ENCODE assay signal across 11 cellular contexts in genomic region chr22:36355894-36356293, GRCh38. TPM values are rescaled to one million over a fixed set of nuclear protein-coding genes. Genes with fewer than 3 reads are reported as not detected.
DNase-seq lines count a peak whose midpoint lies in the region; ATAC-seq and TF ChIP-seq lines count a peak whose summit lies in the region.
"Had no signal": no experiment of that assay in that cellular context is flagged by ENCODE, and none has a peak within 500 bp of the region (broad histone marks: within the 10 kb centered on the region; RNA-seq: fewer than 3 reads in every experiment).

No MANE protein-coding gene starts in this region.

- CTCF ChIA-PET in MCF 10A (lab: Yijun Ruan, JAX) = interaction anchor here (0.8 to 1.4 kb wide), 3 partner anchors 15 to 31 kb away, joined by 3 to 7 read pairs (median 3); no protein-coding TSS in a partner anchor

- peak overlapping the region; percentile 94 for H3K27ac Mint-ChIP-seq in activated naive CD4-positive, alpha-beta T cell treated with anti-CD3 and anti-CD28 coated beads, Interleukin-2, amount 50 U/mL, for 24 hours
- H3K27ac Mint-ChIP-seq in MCF 10A (ENCODE audit: low read depth, unreplicated experiment) = peak overlapping the region; percentile 66
- peak overlapping the region; percentile 80 to 99 (median 96) for H3K27ac Mint-ChIP-seq in naive B cell

- intact Hi-C loops in MCF 10A (cut with micrococcal nuclease) = no loop called here
- intact Hi-C loops in upper lobe of right lung (cut with DNase I) = no loop called here

- H3K27me3 Mint-ChIP-seq in activated naive CD4-positive, alpha-beta T cell treated with anti-CD3 and anti-CD28 coated beads, Interleukin-2, amount 50 U/mL, for 24 hours = no peaks in the 10 kb centered on the region
- H3K27me3 Mint-ChIP-seq in MCF 10A (ENCODE audit: insufficient read depth, unreplicated experiment) (no peaks in the 10 kb centered on the region), naive B cell (no peaks in the 10 kb centered on the region)

- H3K36me3 ChIP-seq in upper lobe of right lung = no peaks in the 10 kb centered on the region

- H3K4me3 ChIP-seq in upper lobe of right lung = no peak overlapping the region

- H3K4me1 ChIP-seq in upper lobe of right lung = peaks cover 93% of the 10 kb centered on the region

- H3K4me3 Mint-ChIP-seq in activated naive CD4-positive, alpha-beta T cell treated with anti-CD3 and anti-CD28 coated beads, Interleukin-2, amount 50 U/mL, for 24 hours = peak overlapping the region; percentile 86
- no peak overlapping the region for H3K4me3 Mint-ChIP-seq in MCF 10A (ENCODE audit: unreplicated experiment)
- H3K4me3 Mint-ChIP-seq in naive B cell = peak overlapping the region in 7 of 8 donors; percentile 12 to 86 (median 62)

- H3K27me3 ChIP-seq in upper lobe of right lung = no peaks in the 10 kb centered on the region

- POLR2A ChIA-PET in MCF 10A (lab: Yijun Ruan, JAX) = interaction anchor here (0.7 to 5.5 kb wide), 9 partner anchors 9 to 32 kb away, joined by 3 to 39 read pairs (median 4); partner anchors contain the start of gene MYH9

- ATAC-seq in naive B cell (ENCODE audit: low read depth in 2 of 2) (no peak), upper lobe of right lung (no peak), HG03095 (IDR thresholded peaks at IDR 0.05; ENCODE audit: unreplicated experiment) (no peak), GM18907 (IDR thresholded peaks at IDR 0.05; ENCODE audit: unreplicated experiment) (no peak)

- no peaks in the 10 kb centered on the region for H3K9me3 Mint-ChIP-seq in activated naive CD4-positive, alpha-beta T cell treated with anti-CD3 and anti-CD28 coated beads, Interleukin-2, amount 50 U/mL, for 24 hours
- H3K9me3 Mint-ChIP-seq in MCF 10A (ENCODE audit: unreplicated experiment) (no peaks in the 10 kb centered on the region), naive B cell (no peaks in the 10 kb centered on the region)

- no peak for DNase-seq in activated naive CD4-positive, alpha-beta T cell (lab: John Stamatoyannopoulos, UW)
- DNase-seq in MCF 10A (ENCODE audit: unreplicated experiment) = no peak
- DNase-seq in naive B cell = no peak
- DNase-seq in upper lobe of right lung = no peak
- no peak for DNase-seq in GF-D8 (lab: John Stamatoyannopoulos, UW)
- DNase-seq: C1 segment of cervical spinal cord, NCI-H2227 treated with DMSO at 0.1 percent for 48 hours, retina had no signal

- peaks cover 12% of the 10 kb centered on the region for H3K36me3 Mint-ChIP-seq in activated naive CD4-positive, alpha-beta T cell treated with anti-CD3 and anti-CD28 coated beads, Interleukin-2, amount 50 U/mL, for 24 hours
- H3K36me3 Mint-ChIP-seq in MCF 10A (ENCODE audit: insufficient read depth, unreplicated experiment) = peaks cover 32% of the 10 kb centered on the region
- peaks cover 0 to 8% of the 10 kb centered on the region in 2 donors for H3K36me3 Mint-ChIP-seq in naive B cell

- H3K4me1 Mint-ChIP-seq in activated naive CD4-positive, alpha-beta T cell treated with anti-CD3 and anti-CD28 coated beads, Interleukin-2, amount 50 U/mL, for 24 hours = peaks cover 94% of the 10 kb centered on the region
- peaks cover 68% of the 10 kb centered on the region for H3K4me1 Mint-ChIP-seq in MCF 10A (ENCODE audit: insufficient read depth, unreplicated experiment)
- H3K4me1 Mint-ChIP-seq in naive B cell = peaks cover 72 to 99% (median 97%) of the 10 kb centered on the region in 3 donors

- no peaks in the 10 kb centered on the region for H3K9me3 ChIP-seq in upper lobe of right lung

- TF ChIP-seq CTCF in MCF 10A (IDR thresholded peaks at IDR 0.05; ENCODE audit: unreplicated experiment) = no peak
- TF ChIP-seq CTCF in upper lobe of right lung (IDR thresholded peaks at IDR 0.05) = no peak

- peak overlapping the region; percentile 78 for H3K27ac ChIP-seq in upper lobe of right lung

- no TSS peak for BruUV-seq in MCF 10A (replicated peaks; lab: Mats Ljungman, UMichigan)

RNA-seq across cellular contexts. Expression of gene MYH9, which starts 31.9 kb away (rescaled TPM):
- 643 and 653 TPM in 2 replicates for total RNA-seq in MCF 10A (2022)
- 100 to 1,000 TPM in 1 of 6 donors, 10 to 100 TPM in 5; 17.3 to 255 (median 64.5) TPM for polyA plus RNA-seq in naive B cell (ENCODE audit: low read depth in 6 of 6)
- 842 TPM for total RNA-seq in upper lobe of right lung
